Comparison of ENCODE assay signal across 8 cellular contexts in the genomic region with DNA sequence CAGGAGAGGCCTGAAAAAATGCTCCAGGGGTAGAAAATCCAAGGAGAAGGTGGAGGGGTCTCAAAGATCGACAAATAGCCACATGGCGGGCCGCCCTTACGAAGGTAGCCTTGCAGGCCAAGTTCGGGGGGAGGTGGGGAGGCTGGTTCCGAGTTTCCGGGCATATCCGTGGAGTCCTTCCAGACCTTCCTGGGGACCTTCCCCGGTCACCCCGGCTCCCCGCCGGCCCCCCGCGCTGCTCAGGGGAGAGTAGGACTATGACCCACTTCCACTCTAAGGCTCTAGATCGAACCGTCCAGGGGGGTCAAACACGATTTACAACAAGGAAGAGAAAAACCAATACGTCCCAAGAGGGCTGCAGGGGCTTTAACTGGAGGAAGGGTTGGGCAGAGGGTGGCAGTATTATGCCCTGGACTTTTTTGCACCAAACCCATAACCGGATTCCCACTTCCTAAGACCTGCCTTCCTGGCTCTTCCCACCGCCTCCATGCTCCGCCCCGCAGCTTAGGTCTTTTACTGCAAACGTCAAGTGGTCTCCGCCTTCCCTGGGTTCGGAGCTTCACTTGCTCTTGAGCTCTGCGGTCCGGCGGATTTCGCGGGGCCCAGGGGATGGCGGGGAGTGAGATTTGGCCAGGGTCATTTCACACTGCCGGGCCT. TPM values are rescaled to one million over a fixed set of nuclear protein-coding genes. Genes with fewer than 3 reads are reported as not detected.
DNase-seq lines count a peak whose midpoint lies in the region; ATAC-seq and TF ChIP-seq lines count a peak whose summit lies in the region.

No MANE protein-coding gene starts in this region.

- peaks cover 7% of the 10 kb centered on the region for H3K27me3 Mint-ChIP-seq in type B pancreatic cell

- H3K4me1 Mint-ChIP-seq in type B pancreatic cell (ENCODE audit: unreplicated experiment) = peaks cover 15% of the 10 kb centered on the region

- no peaks in the 10 kb centered on the region for H3K9me3 Mint-ChIP-seq in type B pancreatic cell

- peak overlapping the region; percentile 67 for H3K27ac Mint-ChIP-seq in type B pancreatic cell

- H3K4me3 ChIP-seq in lower leg skin (ENCODE audit: low read depth, poor library complexity, severe bottlenecking) = peak overlapping the region; percentile 47

- no peak for TF ChIP-seq POLR2A in lower leg skin (IDR thresholded peaks at IDR 0.05)

- peak overlapping the region; percentile 93 for H3K4me3 Mint-ChIP-seq in type B pancreatic cell

- peak; percentile 39 for DNase-seq in DMS79 (lab: John Stamatoyannopoulos, UW)
- DNase-seq in NOMO-1 (lab: John Stamatoyannopoulos, UW; ENCODE audit: unreplicated experiment in 2 of 2) = peak; percentile 43 to 66
- peak; percentile 64 for DNase-seq in dermis blood vessel endothelial cell
- DNase-seq in lower leg skin (ENCODE audit: low spot score in 2 of 2) = no peak
- DNase-seq in type B pancreatic cell (ENCODE audit: extremely low spot score, unreplicated experiment) = peak; percentile 77

- intact Hi-C loops in lower leg skin (cut with DNase I; ENCODE audit: low total_unique reads) = no loop called here

- TF ChIP-seq CTCF in lower leg skin (IDR thresholded peaks at IDR 0.05) = no peak
- no peak for TF ChIP-seq CTCF in type B pancreatic cell (conservative IDR thresholded peaks at IDR 0.05)

- 11 to 13% methylated on average over 26 to 32 of the region's 32 CpGs for WGBS in lower leg skin, 2 donors

- ATAC-seq in HG03045 (IDR thresholded peaks at IDR 0.05; ENCODE audit: unreplicated experiment) (peak; percentile 7), HG03457 (IDR thresholded peaks at IDR 0.05; ENCODE audit: unreplicated experiment) (no peak), HG02588 (IDR thresholded peaks at IDR 0.05; ENCODE audit: unreplicated experiment) (no peak)

- H3K36me3 Mint-ChIP-seq in type B pancreatic cell = peaks cover 4% of the 10 kb centered on the region

RNA-seq across cellular contexts. Expression of a gene that starts 0.8 kb away (rescaled TPM):
- total RNA-seq in dermis blood vessel endothelial cell = 9.4 and 14.1 TPM in 2 replicates
- total RNA-seq in lower leg skin = 1 to 10 TPM in 2 of 4 donors, under 1 TPM in 1, not detected in 1; 0.79 to 1.2 (median 1.1) TPM
- total RNA-seq in type B pancreatic cell (ENCODE audit: low replicate concordance) = 11.7 and 16.4 TPM in 2 replicates

Comparison
In these comparisons a context has a peak if more than half of its experiments do, and no peak if none do; other contexts are left out.
1. DNase-seq: peak in DMS79 (single experiment), NOMO-1 (2 of 2), dermis blood vessel endothelial cell (single experiment) and type B pancreatic cell (single experiment); none in lower leg skin (0 of 2).